11 cellular contexts compared by ENCODE assay signal in genomic region chr6:53313784-53314382, GRCh38. TPM values are rescaled to one million over a fixed set of nuclear protein-coding genes. Genes with fewer than 3 reads are reported as not detected.
DNase-seq lines count a peak whose midpoint lies in the region; ATAC-seq, FAIRE-seq and TF ChIP-seq lines count a peak whose summit lies in the region.
"Had no signal": no experiment of that assay in that cellular context is flagged by ENCODE, and none has a peak within 500 bp of the region (broad histone marks: within the 10 kb centered on the region; RNA-seq: fewer than 3 reads in every experiment).

No MANE protein-coding gene starts in this region.

- H3K4me1 Mint-ChIP-seq in nephron = peaks cover 44% of the 10 kb centered on the region

- no peaks in the 10 kb centered on the region for H3K9me3 Mint-ChIP-seq in nephron

- POLR2A ChIA-PET in K562 (lab: Yijun Ruan, JAX) = interaction anchor here (0.7 to 2.5 kb wide), 9 partner anchors 9 to 120 kb away, joined by 3 to 17 read pairs (median 3); partner anchors contain the start of gene ELOVL5

- H3K4me3 Mint-ChIP-seq in nephron = no peak overlapping the region

- FAIRE-seq in K562 (lab: Jason Lieb, UNC) = peak; percentile 95
- FAIRE-seq: endometrium had no signal

- TF ChIP-seq EP300 in K562 (IDR thresholded peaks at IDR 0.05; ENCODE audit: low read length) = peak; percentile 56; the same call in 1 of the 2 replicates

- H3K27me3 Mint-ChIP-seq in nephron (ENCODE audit: low read depth) = no peaks in the 10 kb centered on the region

- no peaks in the 10 kb centered on the region for H3K9me3 ChIP-seq in K562 (replicated peaks; ENCODE audit: control insufficient read depth, insufficient read depth, low read depth, low read length)
- H3K9me3 ChIP-seq: tibial nerve had no signal

- no TSS peak for BruUV-seq in K562 (replicated peaks; lab: Mats Ljungman, UMichigan)

- TF ChIP-seq CTCF in K562 (IDR thresholded peaks at IDR 0.05 in 2 of 3, conservative IDR thresholded peaks at IDR 0.05 in 1 of 3; ENCODE audit: insufficient read depth in 2 of 3, low read depth in 1 of 3, low read length in 3 of 3) = no peak
- TF ChIP-seq CTCF in nephron (IDR thresholded peaks at IDR 0.05; ENCODE audit: unreplicated experiment in 3 of 3) = no peak

- no peaks in the 10 kb centered on the region for H3K27me3 ChIP-seq in K562 (ENCODE audit: control insufficient read depth in 2 of 2, insufficient read depth in 2 of 2, low read length in 2 of 2)
- H3K27me3 ChIP-seq: tibial nerve had no signal

- H3K27ac Mint-ChIP-seq in nephron = peak overlapping the region; percentile 12 to 31 (median 14)

- peaks cover 11% of the 10 kb centered on the region for H3K36me3 Mint-ChIP-seq in nephron (ENCODE audit: low read depth)

- peaks cover 99% of the 10 kb centered on the region for H3K79me2 ChIP-seq in K562 (ENCODE audit: control insufficient read depth, insufficient read depth, low read length)

- TF ChIP-seq RAD21 in K562 (CRISPR knock-in tag; conservative IDR thresholded peaks at IDR 0.05 in 1 of 2, IDR thresholded peaks at IDR 0.05 in 1 of 2) = no peak

- peak; percentile 75 for DNase-seq in EH (ENCODE audit: low read depth)
- DNase-seq in M059J (ENCODE audit: low read depth) = peak; percentile 89
- peak in 3 of 4 experiments; percentile 27 to 85 (median 74) for DNase-seq in K562 (ENCODE audit: extremely low read depth in 1 of 4, low spot score in 3 of 4)
- DNase-seq in AG08396 (ENCODE audit: low spot score) = no peak
- DNase-seq: activated naive CD4-positive, alpha-beta T cell; NCI-H1092 treated with DMSO at 0.1 percent for 48 hours had no signal

- CTCF ChIA-PET in K562 (lab: Yijun Ruan, JAX; ENCODE audit: low intra/inter-chr PET ratio) = no interaction called here

- H3K4me3 ChIP-seq in K562 = no peak overlapping the region
- H3K4me3 ChIP-seq: tibial nerve had no signal

- peaks cover 27 to 74% of the 10 kb centered on the region in 2 experiments for H3K4me1 ChIP-seq in K562 (replicated peaks in 1 of 2; ENCODE audit: control insufficient read depth in 2 of 2, insufficient read depth in 2 of 2, low read length in 2 of 2)

- ATAC-seq in K562 (peak; percentile 71), GM21423 (IDR thresholded peaks at IDR 0.05; ENCODE audit: unreplicated experiment) (no peak), HG03460 (IDR thresholded peaks at IDR 0.05; ENCODE audit: unreplicated experiment) (no peak)

- peaks cover 13% of the 10 kb centered on the region; the same call in 2 of the 3 replicates for H3K36me3 ChIP-seq in K562 (ENCODE audit: control insufficient read depth, insufficient read depth, low read length)
- H3K36me3 ChIP-seq: tibial nerve had no signal

- H3K9me1 ChIP-seq in K562 (ENCODE audit: control insufficient read depth, insufficient read depth, low read length) = peaks cover 10% of the 10 kb centered on the region

- peak overlapping the region in 1 of 2 experiments; percentile 60; a peak in 2 of 4 replicates for H3K9ac ChIP-seq in K562 (ENCODE audit: insufficient read depth in 1 of 2, low read depth in 2 of 2, low read length in 2 of 2)

- TF ChIP-seq POLR2A in K562 (conservative IDR thresholded peaks at IDR 0.05) = 0 out of 2 replicates have a peak, but pooled peaks have one; percentile 27

- peaks cover 13% of the 10 kb centered on the region for H4K20me1 ChIP-seq in K562 (replicated peaks; ENCODE audit: control insufficient read depth, insufficient read depth, low read length)

- no peak overlapping the region for H2AFZ ChIP-seq in K562 (ENCODE audit: low read depth, low read length)

- in situ Hi-C loops in K562 (cut with MboI) = no loop called here

- peak overlapping the region; percentile 86 for H3K27ac ChIP-seq in K562 (ENCODE audit: extremely low read depth, low read depth, low read length)
- H3K27ac ChIP-seq: tibial nerve had no signal

- intact Hi-C loops in K562 (cut with micrococcal nuclease) = loop anchor here (2.0 to 5.0 kb wide), 2 partner anchors 33 to 45 kb away; partner anchors contain the start of gene ELOVL5

- 3% methylated on average over 4 of the region's 4 CpGs for WGBS in K562 (ENCODE audit: insufficient coverage, low coverage, missing lambda C conversion rate)

- H3K4me2 ChIP-seq in K562 (ENCODE audit: insufficient read depth, low read length) = peak overlapping the region; percentile 52

TF ChIP-seq in K562, 482 proteins besides CTCF, POLR2A, EP300 and RAD21 (continues in another document):
- TF ChIP-seq, protein P1, sequence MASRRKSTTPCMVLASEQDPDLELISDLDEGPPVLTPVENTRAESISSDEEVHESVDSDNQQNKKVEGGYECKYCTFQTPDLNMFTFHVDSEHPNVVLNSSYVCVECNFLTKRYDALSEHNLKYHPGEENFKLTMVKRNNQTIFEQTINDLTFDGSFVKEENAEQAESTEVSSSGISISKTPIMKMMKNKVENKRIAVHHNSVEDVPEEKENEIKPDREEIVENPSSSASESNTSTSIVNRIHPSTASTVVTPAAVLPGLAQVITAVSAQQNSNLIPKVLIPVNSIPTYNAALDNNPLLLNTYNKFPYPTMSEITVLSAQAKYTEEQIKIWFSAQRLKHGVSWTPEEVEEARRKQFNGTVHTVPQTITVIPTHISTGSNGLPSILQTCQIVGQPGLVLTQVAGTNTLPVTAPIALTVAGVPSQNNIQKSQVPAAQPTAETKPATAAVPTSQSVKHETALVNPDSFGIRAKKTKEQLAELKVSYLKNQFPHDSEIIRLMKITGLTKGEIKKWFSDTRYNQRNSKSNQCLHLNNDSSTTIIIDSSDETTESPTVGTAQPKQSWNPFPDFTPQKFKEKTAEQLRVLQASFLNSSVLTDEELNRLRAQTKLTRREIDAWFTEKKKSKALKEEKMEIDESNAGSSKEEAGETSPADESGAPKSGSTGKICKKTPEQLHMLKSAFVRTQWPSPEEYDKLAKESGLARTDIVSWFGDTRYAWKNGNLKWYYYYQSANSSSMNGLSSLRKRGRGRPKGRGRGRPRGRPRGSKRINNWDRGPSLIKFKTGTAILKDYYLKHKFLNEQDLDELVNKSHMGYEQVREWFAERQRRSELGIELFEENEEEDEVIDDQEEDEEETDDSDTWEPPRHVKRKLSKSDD (conservative IDR thresholded peaks at IDR 0.05; ENCODE audit: low read length) = no peak
- TF ChIP-seq, protein P2, sequence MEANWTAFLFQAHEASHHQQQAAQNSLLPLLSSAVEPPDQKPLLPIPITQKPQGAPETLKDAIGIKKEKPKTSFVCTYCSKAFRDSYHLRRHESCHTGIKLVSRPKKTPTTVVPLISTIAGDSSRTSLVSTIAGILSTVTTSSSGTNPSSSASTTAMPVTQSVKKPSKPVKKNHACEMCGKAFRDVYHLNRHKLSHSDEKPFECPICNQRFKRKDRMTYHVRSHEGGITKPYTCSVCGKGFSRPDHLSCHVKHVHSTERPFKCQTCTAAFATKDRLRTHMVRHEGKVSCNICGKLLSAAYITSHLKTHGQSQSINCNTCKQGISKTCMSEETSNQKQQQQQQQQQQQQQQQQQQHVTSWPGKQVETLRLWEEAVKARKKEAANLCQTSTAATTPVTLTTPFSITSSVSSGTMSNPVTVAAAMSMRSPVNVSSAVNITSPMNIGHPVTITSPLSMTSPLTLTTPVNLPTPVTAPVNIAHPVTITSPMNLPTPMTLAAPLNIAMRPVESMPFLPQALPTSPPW (CRISPR knock-in tag; IDR thresholded peaks at IDR 0.05) = 0 out of 2 replicates have a peak, but pooled peaks have one; percentile 12
- TF ChIP-seq ZNF592 (IDR thresholded peaks at IDR 0.05) = peak; percentile 72

RNA-seq across cellular contexts. Expression of gene ELOVL5, which starts 34.9 kb away (rescaled TPM):
- total RNA-seq in M059J (2014; rRNA removed; shearing (Covaris generic)) = 149 and 190 TPM in 2 replicates
- 254 and 349 TPM in 2 replicates for total RNA-seq in K562 (2011; cell fraction: chromatin; rRNA removed; ENCODE audit: low replicate concordance)
- total RNA-seq in K562 (2011; cell fraction: nucleolus; rRNA removed) = 242 and 277 TPM in 2 replicates
- 310 and 344 TPM in 2 replicates for total RNA-seq in K562 (2011; cell fraction: nucleoplasm; rRNA removed)
- total RNA-seq in K562 (2014; rRNA removed) (70.6 and 80.6 TPM in 2 replicates), K562 (2014; rRNA removed; fragmentation: Illumina TruSeq; extraction: Trizol) (131 and 151 TPM in 2 replicates), K562 (2015; rRNA removed; fragmentation: Illumina TruSeq; extraction: Trizol) (122 and 132 TPM in 2 replicates), K562 (2021) (134 and 151 TPM in 2 replicates)
- polyA plus RNA-seq in K562 (2011; rRNA removed) (245 TPM in 2 replicates), K562 (2014; fragmentation: Illumina TruSeq; extraction: Trizol) (150 and 172 TPM in 2 replicates), K562 (2014; fragmentation: Nextera tagmentation; extraction: Ambion mirVana) (100 to 1,000 TPM; 124 to 148 TPM), K562 (2014; rRNA removed) (107 and 109 TPM in 2 replicates)
- 106 and 186 TPM in 2 replicates for polyA plus RNA-seq in K562 (2011; cell fraction: cytosol; rRNA removed)
- 434 and 508 TPM in 2 replicates for polyA plus RNA-seq in K562 (2011; cell fraction: nucleus; rRNA removed)
- polyA plus RNA-seq in K562 (2012) = 143 and 177 TPM in 2 replicates
- 294 and 362 TPM in 2 replicates for polyA minus RNA-seq in K562 (2011; rRNA and poly(A)+ RNA removed)
- 132 and 149 TPM in 2 replicates for polyA minus RNA-seq in K562 (2011; cell fraction: cytosol; rRNA and poly(A)+ RNA removed)
- 163 and 262 TPM in 2 replicates for polyA minus RNA-seq in K562 (2011; cell fraction: nucleus; rRNA and poly(A)+ RNA removed)
